ENCODE assay signal across 22 cellular contexts in the genomic region with DNA sequence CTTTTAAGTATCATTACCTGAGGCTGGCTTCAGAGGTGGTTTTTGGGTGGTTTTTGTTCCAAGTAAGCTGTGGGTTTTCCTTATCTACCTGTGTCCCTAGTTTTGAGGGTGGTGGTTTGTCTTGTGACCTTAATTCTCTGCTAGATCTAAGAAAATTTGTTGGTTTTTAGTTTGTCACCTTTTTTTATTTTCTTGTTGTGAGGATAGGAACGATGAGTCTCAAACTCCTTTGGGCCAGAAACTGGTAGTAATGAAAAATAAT.
"Had no signal": no experiment of that assay in that cellular context is flagged by ENCODE, and none has a peak within 500 bp of the region (broad histone marks: within the 10 kb centered on the region; RNA-seq: fewer than 3 reads in every experiment).

No MANE protein-coding gene starts in this region.

- H3K27me3 ChIP-seq: stomach, thyroid gland, vagina had no signal

- H2AFZ ChIP-seq: parathyroid adenoma had no signal

- H3K36me3 Mint-ChIP-seq: naive B cell; natural killer cell treated with Interleukin-12 subunit alpha and Interleukin-12 subunit beta and Interleukin-15 and Interleukin-18, amount 100 ng/mL, for 72 hours; stimulated activated effector memory CD8-positive, alpha-beta T cell treated with anti-CD3 and anti-CD28 coated beads, Interleukin-12 subunit alpha, Interleukin-12 subunit beta, amount 100 ng/mL, for 72 hours had no signal

- H3K79me2 ChIP-seq: parathyroid adenoma had no signal

- H3K4me3 Mint-ChIP-seq: effector memory CD8-positive, alpha-beta T cell; naive B cell; natural killer cell treated with Interleukin-12 subunit alpha and Interleukin-12 subunit beta and Interleukin-15 and Interleukin-18, amount 100 ng/mL, for 72 hours; neural crest cell; stimulated activated effector memory CD8-positive, alpha-beta T cell treated with anti-CD3 and anti-CD28 coated beads, Interleukin-12 subunit alpha, Interleukin-12 subunit beta, amount 100 ng/mL, for 72 hours had no signal

- H3K36me3 ChIP-seq: lower lobe of right lung, stomach, thyroid gland, vagina had no signal

- H3K4me1 Mint-ChIP-seq: naive B cell; stimulated activated effector memory CD8-positive, alpha-beta T cell treated with anti-CD3 and anti-CD28 coated beads, Interleukin-12 subunit alpha, Interleukin-12 subunit beta, amount 100 ng/mL, for 72 hours had no signal

- ATAC-seq: effector memory CD8-positive, alpha-beta T cell; left ventricle myocardium superior; lower lobe of right lung; mucosa of descending colon; natural killer cell treated with Interleukin-12 subunit alpha and Interleukin-12 subunit beta and Interleukin-15 and Interleukin-18, amount 100 ng/mL, for 72 hours; sciatic nerve; stimulated activated effector memory CD8-positive, alpha-beta T cell treated with anti-CD3 and anti-CD28 coated beads, Interleukin-12 subunit alpha, Interleukin-12 subunit beta, amount 100 ng/mL, for 72 hours had no signal

- H3K27ac Mint-ChIP-seq: effector memory CD8-positive, alpha-beta T cell; naive B cell; natural killer cell treated with Interleukin-12 subunit alpha and Interleukin-12 subunit beta and Interleukin-15 and Interleukin-18, amount 100 ng/mL, for 72 hours; progenitor cell of endocrine pancreas; stimulated activated effector memory CD8-positive, alpha-beta T cell treated with anti-CD3 and anti-CD28 coated beads, Interleukin-12 subunit alpha, Interleukin-12 subunit beta, amount 100 ng/mL, for 72 hours had no signal

- H3K9me3 ChIP-seq: lower lobe of right lung, mucosa of descending colon, stomach, thyroid gland, vagina had no signal

- H3K4me3 ChIP-seq: coronary artery, lower lobe of right lung, mucosa of descending colon, stomach, thyroid gland, vagina had no signal

- H3K27ac ChIP-seq: coronary artery, lower lobe of right lung, parathyroid adenoma, stomach, thyroid gland, vagina had no signal

- H3K27me3 Mint-ChIP-seq: effector memory CD8-positive, alpha-beta T cell; natural killer cell treated with Interleukin-12 subunit alpha and Interleukin-12 subunit beta and Interleukin-15 and Interleukin-18, amount 100 ng/mL, for 72 hours; progenitor cell of endocrine pancreas had no signal

- H3K9ac ChIP-seq: parathyroid adenoma had no signal

- FAIRE-seq: keratinocyte had no signal

- H3K9me3 Mint-ChIP-seq: natural killer cell treated with Interleukin-12 subunit alpha and Interleukin-12 subunit beta and Interleukin-15 and Interleukin-18, amount 100 ng/mL, for 72 hours had no signal

- H3K4me1 ChIP-seq: lower lobe of right lung, parathyroid adenoma, stomach, thyroid gland, vagina had no signal

- DNase-seq: dermis blood vessel endothelial cell; effector memory CD8-positive, alpha-beta T cell; head of caudate nucleus; left ventricle myocardium superior; lower lobe of right lung; mucosa of descending colon; naive B cell; stimulated activated CD4-positive, alpha-beta T cell treated with anti-CD3 and anti-CD28 coated beads, Interleukin-2, amount 100 ng/mL, for 24 hours; stimulated activated CD4-positive, alpha-beta T cell treated with anti-CD3 and anti-CD28 coated beads, Interleukin-4, amount 100 ng/mL, for 24 hours; stimulated activated naive CD4-positive, alpha-beta T cell treated with Interleukin-2 at 50 U/mL for 16 hours; stomach; thyroid gland; trophoblast cell had no signal
